In the genomic region with DNA sequence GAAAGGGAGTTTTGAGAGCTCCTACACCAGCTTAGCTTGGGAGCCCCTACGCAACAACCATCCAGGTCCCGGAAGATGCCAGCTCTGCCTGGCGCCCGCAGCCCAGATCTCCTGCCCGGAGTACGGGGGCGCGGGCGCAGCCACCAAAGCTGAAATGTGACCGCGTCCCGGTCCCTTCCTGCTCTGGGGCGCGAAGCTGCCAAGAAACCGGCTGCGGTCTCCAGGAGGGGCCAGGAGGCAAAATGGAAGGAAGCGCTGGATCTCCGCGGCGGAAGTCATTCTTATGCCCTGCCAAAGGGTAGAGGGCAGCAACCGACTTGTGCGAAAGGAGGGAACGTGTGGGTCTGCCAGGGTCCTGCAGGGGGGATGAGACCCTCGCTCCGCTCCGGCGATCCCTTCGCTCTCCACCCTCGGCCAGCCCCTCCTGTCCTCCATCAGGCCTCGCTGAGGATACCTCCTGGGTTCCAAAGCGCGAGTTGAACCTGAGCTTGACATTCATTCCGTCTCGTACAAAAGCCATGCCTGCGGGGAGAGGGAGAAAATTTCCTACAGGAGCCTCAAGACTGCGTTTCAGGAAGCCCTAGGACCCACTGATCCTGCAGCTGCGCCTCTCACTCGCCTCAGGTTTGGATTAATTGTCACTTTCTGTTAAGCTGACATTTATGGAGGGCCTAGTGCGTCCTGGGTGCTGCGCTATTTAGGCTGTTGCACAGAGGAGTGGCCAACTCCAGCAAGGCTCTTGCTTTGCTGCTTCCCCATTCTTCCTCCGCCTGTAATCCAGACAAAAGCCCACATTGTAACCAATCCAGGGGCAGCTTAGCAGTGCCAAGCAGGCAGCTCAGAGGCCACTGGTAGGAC, we compare ENCODE assay signal across 7 cellular contexts.
DNase-seq lines count a peak whose midpoint lies in the region; ATAC-seq, FAIRE-seq and TF ChIP-seq lines count a peak whose summit lies in the region.

No MANE protein-coding gene starts in this region.

- no peaks in the 10 kb centered on the region for H3K9me3 Mint-ChIP-seq in activated naive CD8-positive, alpha-beta T cell treated with anti-CD3 and anti-CD28 coated beads, Interleukin-2, amount 50 U/mL, for 24 hours

- intact Hi-C loops in left cardiac atrium (cut with DNase I) = loop anchor here in 1 of 2 donors (10.0 kb wide), 1 partner anchor 314 kb away; no protein-coding TSS in a partner anchor
- intact Hi-C loops in sciatic nerve (cut with DNase I) = loop anchor here (10.0 kb wide), 1 partner anchor 94 kb away; a partner anchor contains a TSS

- H3K4me1 Mint-ChIP-seq in activated naive CD8-positive, alpha-beta T cell treated with anti-CD3 and anti-CD28 coated beads, Interleukin-2, amount 50 U/mL, for 24 hours = peaks cover 8% of the 10 kb centered on the region

- no peaks in the 10 kb centered on the region for H3K36me3 Mint-ChIP-seq in activated naive CD8-positive, alpha-beta T cell treated with anti-CD3 and anti-CD28 coated beads, Interleukin-2, amount 50 U/mL, for 24 hours (ENCODE audit: low read depth)

- peaks cover 16% of the 10 kb centered on the region for H3K27me3 Mint-ChIP-seq in activated naive CD8-positive, alpha-beta T cell treated with anti-CD3 and anti-CD28 coated beads, Interleukin-2, amount 50 U/mL, for 24 hours

- H3K4me3 Mint-ChIP-seq in activated naive CD8-positive, alpha-beta T cell treated with anti-CD3 and anti-CD28 coated beads, Interleukin-2, amount 50 U/mL, for 24 hours = peak overlapping the region; percentile 71

- peak; percentile 8 for DNase-seq in GM12891 (ENCODE audit: insufficient read length, low spot score)
- peak; percentile 38 for DNase-seq in GOT3 (lab: John Stamatoyannopoulos, UW)
- DNase-seq in NCI-H146 (lab: John Stamatoyannopoulos, UW) = peak; percentile 90
- peak; percentile 15 for DNase-seq in activated naive CD8-positive, alpha-beta T cell treated with anti-CD3 and anti-CD28 coated beads, Interleukin-2, amount 50 U/mL, for 24 hours
- peak; percentile 71 for DNase-seq in left cardiac atrium
- DNase-seq in sciatic nerve (ENCODE audit: low spot score) = peak; percentile 79
- DNase-seq in COLO668 (lab: John Stamatoyannopoulos, UW; ENCODE audit: unreplicated experiment) = no peak

- ATAC-seq in activated naive CD8-positive, alpha-beta T cell treated with anti-CD3 and anti-CD28 coated beads, Interleukin-2, amount 50 U/mL, for 24 hours = peak; percentile 54
- ATAC-seq in left cardiac atrium (peak; percentile 97 to 98), sciatic nerve (peak; percentile 96)

- no peak overlapping the region for H3K27ac Mint-ChIP-seq in activated naive CD8-positive, alpha-beta T cell treated with anti-CD3 and anti-CD28 coated beads, Interleukin-2, amount 50 U/mL, for 24 hours

- no peak for TF ChIP-seq POLR2A in GM12891 (IDR thresholded peaks at IDR 0.05; ENCODE audit: low read depth, low read length)

- peak; percentile 58 for FAIRE-seq in GM12891 (lab: Jason Lieb, UNC)

TF ChIP-seq in GM12891, 5 proteins besides CTCF, POLR2A, EP300 and RAD21:
- TF ChIP-seq PAX5 (IDR thresholded peaks at IDR 0.05; ENCODE audit: insufficient read depth, low read length, severe bottlenecking) = no peak
- 0 out of 2 replicates have a peak, but pooled peaks have one; percentile 6 for TF ChIP-seq TAF1 (IDR thresholded peaks at IDR 0.05; ENCODE audit: low read depth, low read length)
TF ChIP-seq in GM12891: peak in this region for 1.
